ENCODE assay signal across 10 cellular contexts in genomic region chr13:40102854-40103253, GRCh38.
A peak's percentile ranks its signal among the peaks of the same experiment; 100 is the strongest.
DNase-seq lines count a peak whose midpoint lies in the region; ATAC-seq, FAIRE-seq and TF ChIP-seq lines count a peak whose summit lies in the region.
"Had no signal": no experiment of that assay in that cellular context is flagged by ENCODE, and none has a peak within 500 bp of the region (broad histone marks: within the 10 kb centered on the region; RNA-seq: fewer than 3 reads in every experiment).

No MANE protein-coding gene starts in this region.

- H3K27me3 ChIP-seq in neuronal stem cell (ENCODE audit: control insufficient read depth in 3 of 3, insufficient read depth in 3 of 3, low read depth in 1 of 3, low read length in 3 of 3) = peaks cover 0 to 2% (median 0%) of the 10 kb centered on the region in 3 experiments

- H2BK15ac ChIP-seq in neuronal stem cell (ENCODE audit: low read length) = no peak overlapping the region

- H3K23ac ChIP-seq in neuronal stem cell (ENCODE audit: low read depth, low read length, poor library complexity) = no peak overlapping the region

- FAIRE-seq in urothelium cell line (lab: Jason Lieb, UNC) = no peak

- H3K36me3 ChIP-seq in neuronal stem cell (replicated peaks in 1 of 2; ENCODE audit: control insufficient read depth in 2 of 2, insufficient read depth in 2 of 2, low read length in 2 of 2) = no peaks in the 10 kb centered on the region
- H3K36me3 ChIP-seq: WERI-Rb-1 had no signal

- H3K79me1 ChIP-seq in neuronal stem cell (ENCODE audit: low read depth, low read length) = no peaks in the 10 kb centered on the region

- H3K27ac Mint-ChIP-seq in natural killer cell treated with Interleukin-12 subunit alpha and Interleukin-12 subunit beta and Interleukin-15 and Interleukin-18, amount 100 ng/mL, for 72 hours = peak overlapping the region in 1 of 2 donors; percentile 32
- no peak overlapping the region for H3K27ac Mint-ChIP-seq in natural killer cell
- peak overlapping the region; percentile 98 for H3K27ac Mint-ChIP-seq in activated naive CD4-positive, alpha-beta T cell treated with anti-CD3 and anti-CD28 coated beads, Interleukin-2, amount 50 U/mL, for 24 hours

- H3K9me3 Mint-ChIP-seq in natural killer cell treated with Interleukin-12 subunit alpha and Interleukin-12 subunit beta and Interleukin-15 and Interleukin-18, amount 100 ng/mL, for 72 hours = peaks cover 7% of the 10 kb centered on the region
- H3K9me3 Mint-ChIP-seq in natural killer cell = no peaks in the 10 kb centered on the region
- peaks cover 6% of the 10 kb centered on the region for H3K9me3 Mint-ChIP-seq in activated naive CD4-positive, alpha-beta T cell treated with anti-CD3 and anti-CD28 coated beads, Interleukin-2, amount 50 U/mL, for 24 hours

- intact Hi-C loops in natural killer cell (cut with micrococcal nuclease) = no loop called here

- H2BK5ac ChIP-seq in neuronal stem cell (ENCODE audit: low read length) = no peak overlapping the region

- WGBS in neuronal stem cell (ENCODE audit: extremely low coverage in 2 of 2, insufficient read length in 2 of 2, insufficient replicate concordance in 1 of 2), 2 donors = no CpG with 5 or more reads among the region's 9 CpGs

- H3K36me3 Mint-ChIP-seq in natural killer cell treated with Interleukin-12 subunit alpha and Interleukin-12 subunit beta and Interleukin-15 and Interleukin-18, amount 100 ng/mL, for 72 hours = peaks cover 6% of the 10 kb centered on the region
- no peaks in the 10 kb centered on the region for H3K36me3 Mint-ChIP-seq in natural killer cell
- no peaks in the 10 kb centered on the region for H3K36me3 Mint-ChIP-seq in activated naive CD4-positive, alpha-beta T cell treated with anti-CD3 and anti-CD28 coated beads, Interleukin-2, amount 50 U/mL, for 24 hours

- H3K27ac ChIP-seq in neuronal stem cell (replicated peaks; ENCODE audit: low read length) = no peak overlapping the region
- H3K27ac ChIP-seq: C4-2B, WERI-Rb-1 had no signal

- H3K4me2 ChIP-seq in neuronal stem cell (ENCODE audit: insufficient read depth, low read length, poor library complexity, severe bottlenecking) = no peak overlapping the region

- ATAC-seq in natural killer cell treated with Interleukin-12 subunit alpha and Interleukin-12 subunit beta and Interleukin-15 and Interleukin-18, amount 100 ng/mL, for 72 hours = peak; percentile 48 to 52
- ATAC-seq in natural killer cell = no peak

- peak overlapping the region; percentile 57 for H3K14ac ChIP-seq in neuronal stem cell (ENCODE audit: low read length)

- no peak for DNase-seq in natural killer cell treated with Interleukin-12 subunit alpha and Interleukin-12 subunit beta and Interleukin-15 and Interleukin-18, amount 100 ng/mL, for 72 hours (ENCODE audit: low spot score)
- DNase-seq in natural killer cell (no peak), neuronal stem cell (ENCODE audit: low spot score) (no peak), urothelium cell line (ENCODE audit: low spot score) (peak; percentile 73), retina (no peak), NCI-H510A treated with DMSO at 0.1 percent for 48 hours (lab: John Stamatoyannopoulos, UW) (no peak), DMS114 treated with DMSO at 0.1 percent for 48 hours (lab: John Stamatoyannopoulos, UW; ENCODE audit: unreplicated experiment) (no peak)
- DNase-seq: WERI-Rb-1 had no signal

- no peak overlapping the region for H3K9ac ChIP-seq in neuronal stem cell (ENCODE audit: low read depth, low read length, poor library complexity)

- H2AK5ac ChIP-seq in neuronal stem cell (ENCODE audit: low read depth, low read length) = no peak overlapping the region

- H2BK120ac ChIP-seq in neuronal stem cell (ENCODE audit: low read depth, low read length) = no peak overlapping the region

- no peak overlapping the region for H4K8ac ChIP-seq in neuronal stem cell (ENCODE audit: low read depth, low read length)

- H2BK12ac ChIP-seq in neuronal stem cell (ENCODE audit: low read length) = no peak overlapping the region

- H3K18ac ChIP-seq in neuronal stem cell (ENCODE audit: low read length) = no peak overlapping the region

- H3K4me1 Mint-ChIP-seq in natural killer cell treated with Interleukin-12 subunit alpha and Interleukin-12 subunit beta and Interleukin-15 and Interleukin-18, amount 100 ng/mL, for 72 hours (ENCODE audit: low read depth in 2 of 2) = no peaks in the 10 kb centered on the region
- H3K4me1 Mint-ChIP-seq in natural killer cell = no peaks in the 10 kb centered on the region
- peaks cover 41% of the 10 kb centered on the region for H3K4me1 Mint-ChIP-seq in activated naive CD4-positive, alpha-beta T cell treated with anti-CD3 and anti-CD28 coated beads, Interleukin-2, amount 50 U/mL, for 24 hours

- peak overlapping the region; percentile 58 for H2AFZ ChIP-seq in neuronal stem cell (ENCODE audit: low read length)

- H3K4me3 ChIP-seq in neuronal stem cell (ENCODE audit: low read length in 2 of 2) = no peak overlapping the region

- peaks cover 0 to 5% of the 10 kb centered on the region in 2 donors for H3K4me1 ChIP-seq in neuronal stem cell (ENCODE audit: control insufficient read depth in 2 of 2, insufficient read depth in 1 of 2, low read depth in 1 of 2, low read length in 2 of 2)

- TF ChIP-seq CTCF in natural killer cell (IDR thresholded peaks at IDR 0.05) = no peak

- no peak overlapping the region for H4K91ac ChIP-seq in neuronal stem cell (ENCODE audit: low read depth, low read length, poor library complexity)

- no peak overlapping the region for H3K4me3 Mint-ChIP-seq in natural killer cell treated with Interleukin-12 subunit alpha and Interleukin-12 subunit beta and Interleukin-15 and Interleukin-18, amount 100 ng/mL, for 72 hours
- H3K4me3 Mint-ChIP-seq in natural killer cell = no peak overlapping the region
- H3K4me3 Mint-ChIP-seq in activated naive CD4-positive, alpha-beta T cell treated with anti-CD3 and anti-CD28 coated beads, Interleukin-2, amount 50 U/mL, for 24 hours = peak overlapping the region; percentile 81

- H3K27me3 Mint-ChIP-seq in natural killer cell treated with Interleukin-12 subunit alpha and Interleukin-12 subunit beta and Interleukin-15 and Interleukin-18, amount 100 ng/mL, for 72 hours = peaks cover under 1 to 17% of the 10 kb centered on the region in 2 donors
- peaks cover under 1 to 10% of the 10 kb centered on the region in 2 donors for H3K27me3 Mint-ChIP-seq in natural killer cell (ENCODE audit: low read depth in 2 of 2)
- no peaks in the 10 kb centered on the region for H3K27me3 Mint-ChIP-seq in activated naive CD4-positive, alpha-beta T cell treated with anti-CD3 and anti-CD28 coated beads, Interleukin-2, amount 50 U/mL, for 24 hours

- no peak overlapping the region for H3K4ac ChIP-seq in neuronal stem cell (ENCODE audit: low read length)

- H3K9me3 ChIP-seq in neuronal stem cell (replicated peaks in 1 of 2; ENCODE audit: control insufficient read depth in 2 of 2, insufficient read depth in 1 of 2, low read depth in 1 of 2, low read length in 2 of 2) = peaks cover 4 to 6% of the 10 kb centered on the region in 2 donors

Comparison
In these comparisons a context has a peak if more than half of its experiments do, and no peak if none do; other contexts are left out.
1. ATAC-seq: peak in natural killer cell treated with Interleukin-12 subunit alpha and Interleukin-12 subunit beta and Interleukin-15 and Interleukin-18, amount 100 ng/mL, for 72 hours (2 of 2); none in natural killer cell (0 of 3).